Comparison of ENCODE assay signal across 19 cellular contexts in the genomic region with DNA sequence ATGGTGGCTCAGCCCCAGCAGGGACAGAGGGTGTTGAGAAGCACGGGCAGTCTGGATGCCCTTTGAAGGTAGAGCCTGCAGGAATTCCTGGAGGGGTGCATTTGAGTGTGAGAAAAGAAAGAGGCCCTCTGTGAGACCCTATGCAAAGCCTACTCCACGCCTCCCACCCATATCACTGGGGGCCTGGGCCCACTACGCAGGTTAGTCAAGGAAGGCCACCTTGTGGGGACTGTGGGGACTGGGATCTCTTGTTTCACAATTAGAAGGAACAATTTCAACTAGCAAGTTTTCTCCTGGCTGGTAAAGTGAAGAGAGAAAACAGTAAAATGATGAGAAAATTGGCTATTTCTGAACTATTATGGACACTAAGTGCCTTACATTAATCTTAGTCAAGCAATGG.
DNase-seq lines count a peak whose midpoint lies in the region; ATAC-seq and TF ChIP-seq lines count a peak whose summit lies in the region.
"Had no signal": no experiment of that assay in that cellular context is flagged by ENCODE, and none has a peak within 500 bp of the region (broad histone marks: within the 10 kb centered on the region; RNA-seq: fewer than 3 reads in every experiment).

No MANE protein-coding gene starts in this region.

- H3K4me3 ChIP-seq in PC-3 (ENCODE audit: low read length), result no peak overlapping the region
- no peak overlapping the region for H3K4me3 ChIP-seq in epithelial cell of proximal tubule (ENCODE audit: low read depth, low read length)
- no peak overlapping the region for H3K4me3 ChIP-seq in dorsolateral prefrontal cortex
- H3K4me3 ChIP-seq: BLaER1 treated with 17β-estradiol and CSF1 and Interleukin-3, amounts not matched to agents 10 nM and 100 nM had no signal

- H3K4me2 ChIP-seq in PC-3 (ENCODE audit: low read length), result no peak overlapping the region
- H3K4me2 ChIP-seq: BLaER1 treated with 17β-estradiol and CSF1 and Interleukin-3, amounts not matched to agents 10 nM and 100 nM had no signal

- H3K27me3 ChIP-seq in PC-3 (ENCODE audit: low read length) (no peaks in the 10 kb centered on the region), dorsolateral prefrontal cortex (no peaks in the 10 kb centered on the region)
- H3K27me3 ChIP-seq: BLaER1 treated with 17β-estradiol and CSF1 and Interleukin-3, amounts not matched to agents 10 nM and 100 nM had no signal

- H3K79me2 ChIP-seq in PC-3 (ENCODE audit: low read length), result no peaks in the 10 kb centered on the region

- no peaks in the 10 kb centered on the region for H3K9me3 Mint-ChIP-seq in type B pancreatic cell
- H3K9me3 Mint-ChIP-seq in stimulated activated effector memory CD8-positive, alpha-beta T cell treated with anti-CD3 and anti-CD28 coated beads, Interleukin-12 subunit alpha, Interleukin-12 subunit beta, amount 100 ng/mL, for 72 hours, result peaks cover 5% of the 10 kb centered on the region

- H3K36me3 Mint-ChIP-seq in type B pancreatic cell, result peaks cover 6% of the 10 kb centered on the region
- no peaks in the 10 kb centered on the region for H3K36me3 Mint-ChIP-seq in stimulated activated effector memory CD8-positive, alpha-beta T cell treated with anti-CD3 and anti-CD28 coated beads, Interleukin-12 subunit alpha, Interleukin-12 subunit beta, amount 100 ng/mL, for 72 hours

- no peaks in the 10 kb centered on the region for H3K36me3 ChIP-seq in PC-3 (ENCODE audit: low read depth, low read length)
- H3K36me3 ChIP-seq: BLaER1 treated with 17β-estradiol and CSF1 and Interleukin-3, amounts not matched to agents 10 nM and 100 nM had no signal

- BruUV-seq in PC-3 (replicated peaks; lab: Mats Ljungman, UMichigan), result no TSS peak

- intact Hi-C loops in PC-3 (cut with micrococcal nuclease), result no loop called here
- intact Hi-C loops in dorsolateral prefrontal cortex (cut with DNase I), result no loop called here

- H3K4me3 Mint-ChIP-seq in type B pancreatic cell, result no peak overlapping the region
- no peak overlapping the region for H3K4me3 Mint-ChIP-seq in stimulated activated effector memory CD8-positive, alpha-beta T cell treated with anti-CD3 and anti-CD28 coated beads, Interleukin-12 subunit alpha, Interleukin-12 subunit beta, amount 100 ng/mL, for 72 hours

- no peaks in the 10 kb centered on the region for H3K9me3 ChIP-seq in PC-3 (ENCODE audit: low read length)
- H3K9me3 ChIP-seq: BLaER1 treated with 17β-estradiol and CSF1 and Interleukin-3, amounts not matched to agents 10 nM and 100 nM had no signal

- TF ChIP-seq POLR2A in GM18505 (IDR thresholded peaks at IDR 0.05; ENCODE audit: borderline replicate concordance, extremely low read depth, insufficient read depth, insufficient read length), result no peak

- no peaks in the 10 kb centered on the region for H3K9me2 ChIP-seq in PC-3 (replicated peaks; ENCODE audit: low read length)

- peak; percentile 53 for TF ChIP-seq CTCF in PC-3 (conservative IDR thresholded peaks at IDR 0.05; ENCODE audit: low read depth, low read length)
- peak; percentile 16 for TF ChIP-seq CTCF in epithelial cell of proximal tubule (conservative IDR thresholded peaks at IDR 0.05; ENCODE audit: low read depth, low read length)
- peak; percentile 37 for TF ChIP-seq CTCF in type B pancreatic cell (conservative IDR thresholded peaks at IDR 0.05)
- no peak for TF ChIP-seq CTCF in dorsolateral prefrontal cortex (IDR thresholded peaks at IDR 0.05 in 54 of 56, conservative IDR thresholded peaks at IDR 0.05 in 2 of 56; ENCODE audit: low read depth in 1 of 56, partially characterized antibody in 56 of 56)

- H3K27ac ChIP-seq in PC-3 (ENCODE audit: low read length) (no peak overlapping the region), dorsolateral prefrontal cortex (peak overlapping the region in 1 of 59 donors; percentile 21)
- H3K27ac ChIP-seq: 22Rv1; BLaER1 treated with 17β-estradiol and CSF1 and Interleukin-3, amounts not matched to agents 10 nM and 100 nM had no signal

- no peak overlapping the region for H2AFZ ChIP-seq in PC-3 (ENCODE audit: low read length)

- POLR2A ChIA-PET in PC-3 (lab: Charles Lee; ENCODE audit: unreplicated experiment), result no interaction called here

- no peaks in the 10 kb centered on the region for H3F3A ChIP-seq in PC-3 (ENCODE audit: low read length, unreplicated experiment)

- DNase-seq in DMS 273 (lab: John Stamatoyannopoulos, UW; ENCODE audit: unreplicated experiment) (peak; percentile 6), DMS 273 treated with DMSO at 0.1 percent for 48 hours (lab: John Stamatoyannopoulos, UW) (no peak), PC-3 (no peak), epithelial cell of proximal tubule (ENCODE audit: low read depth) (no peak), type B pancreatic cell (ENCODE audit: extremely low spot score, unreplicated experiment) (no peak), dorsolateral prefrontal cortex (no peak)
- DNase-seq in stimulated activated effector memory CD8-positive, alpha-beta T cell treated with anti-CD3 and anti-CD28 coated beads, Interleukin-12 subunit alpha, Interleukin-12 subunit beta, amount 100 ng/mL, for 72 hours (ENCODE audit: low spot score in 2 of 2), result no peak
- DNase-seq: DMS153, NCI-H1092 treated with DMSO at 0.1 percent for 48 hours, NCI-H1694 treated with DMSO at 0.1 percent for 48 hours, NCI-H345, NCI-H526 treated with DMSO at 0.1 percent for 48 hours had no signal

- no peaks in the 10 kb centered on the region for H3K27me3 Mint-ChIP-seq in type B pancreatic cell

- H3K4me1 ChIP-seq in PC-3 (ENCODE audit: insufficient read depth, low read length), result peaks cover 18% of the 10 kb centered on the region
- H3K4me1 ChIP-seq: BLaER1 treated with 17β-estradiol and CSF1 and Interleukin-3, amounts not matched to agents 10 nM and 100 nM had no signal

- peaks cover 10% of the 10 kb centered on the region for H3K4me1 Mint-ChIP-seq in type B pancreatic cell (ENCODE audit: unreplicated experiment)
- no peaks in the 10 kb centered on the region for H3K4me1 Mint-ChIP-seq in stimulated activated effector memory CD8-positive, alpha-beta T cell treated with anti-CD3 and anti-CD28 coated beads, Interleukin-12 subunit alpha, Interleukin-12 subunit beta, amount 100 ng/mL, for 72 hours

- CTCF ChIA-PET in PC-3 (lab: Charles Lee), result no interaction called here

- no peak overlapping the region for H3K27ac Mint-ChIP-seq in type B pancreatic cell
- no peak overlapping the region for H3K27ac Mint-ChIP-seq in stimulated activated effector memory CD8-positive, alpha-beta T cell treated with anti-CD3 and anti-CD28 coated beads, Interleukin-12 subunit alpha, Interleukin-12 subunit beta, amount 100 ng/mL, for 72 hours

- no peak overlapping the region for H3K9ac ChIP-seq in PC-3 (ENCODE audit: low read length)
- H3K9ac ChIP-seq: BLaER1 treated with 17β-estradiol and CSF1 and Interleukin-3, amounts not matched to agents 10 nM and 100 nM had no signal

- no peaks in the 10 kb centered on the region for H4K20me1 ChIP-seq in PC-3 (ENCODE audit: low read length)
- H4K20me1 ChIP-seq: BLaER1 treated with 17β-estradiol and CSF1 and Interleukin-3, amounts not matched to agents 10 nM and 100 nM had no signal

- ATAC-seq in PC-3 (no peak), GM18505 (IDR thresholded peaks at IDR 0.05; ENCODE audit: unreplicated experiment) (no peak)
- ATAC-seq in stimulated activated effector memory CD8-positive, alpha-beta T cell treated with anti-CD3 and anti-CD28 coated beads, Interleukin-12 subunit alpha, Interleukin-12 subunit beta, amount 100 ng/mL, for 72 hours, result no peak
- ATAC-seq: HCT116, Panc1, Right ventricle myocardium inferior, SK-N-SH treated with all-trans-retinoic acid at 6 μM for 48 hours had no signal

Comparison
In these comparisons a context has a peak if more than half of its experiments do, and no peak if none do; other contexts are left out.
1. CTCF ChIP-seq: peak in PC-3 (single experiment), epithelial cell of proximal tubule (single experiment) and type B pancreatic cell (single experiment); none in dorsolateral prefrontal cortex (0 of 56).